Comparison of ENCODE assay signal across 20 cellular contexts in the genomic region with DNA sequence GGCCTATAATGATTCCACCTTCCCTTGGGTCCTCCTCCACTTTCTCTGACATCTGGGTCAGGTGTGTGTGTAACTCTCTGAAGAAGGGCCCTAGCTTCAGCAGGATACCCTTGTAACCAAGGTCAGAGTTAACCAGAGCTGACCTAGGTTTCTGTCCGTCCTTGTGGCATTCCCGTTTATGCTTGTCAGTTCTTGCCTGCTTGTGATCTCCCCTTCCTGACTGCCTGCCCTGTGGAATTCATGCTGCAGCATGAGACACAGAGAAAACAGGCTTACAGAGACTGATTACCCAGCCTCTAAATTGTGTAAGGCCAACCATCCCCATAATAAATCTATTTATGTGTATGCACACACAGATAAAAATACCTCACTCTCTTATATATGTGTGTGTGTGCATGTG. TPM values are rescaled to one million over a fixed set of nuclear protein-coding genes. Genes with fewer than 3 reads are reported as not detected.
DNase-seq lines count a peak whose midpoint lies in the region; ATAC-seq and TF ChIP-seq lines count a peak whose summit lies in the region.
"Had no signal": no experiment of that assay in that cellular context is flagged by ENCODE, and none has a peak within 500 bp of the region (broad histone marks: within the 10 kb centered on the region; RNA-seq: fewer than 3 reads in every experiment).

No MANE protein-coding gene starts in this region.

- ATAC-seq in RWPE2 (ENCODE audit: low read depth) (peak; percentile 44; the same call in 2 of the 3 replicates), heart right ventricle (no peak), HG03045 (IDR thresholded peaks at IDR 0.05; ENCODE audit: unreplicated experiment) (no peak), GM21825 (IDR thresholded peaks at IDR 0.05; ENCODE audit: unreplicated experiment) (no peak)
- ATAC-seq: GM23338 had no signal

- no peak overlapping the region for H2BK120ac ChIP-seq in H9 (ENCODE audit: low read depth, low read length, poor library complexity, severe bottlenecking)

- H2BK20ac ChIP-seq in H9 (ENCODE audit: low read depth, low read length, poor library complexity, severe bottlenecking): no peak overlapping the region

- H3K4me2 ChIP-seq in H9 (ENCODE audit: insufficient read depth, insufficient read length, low read length): no peak overlapping the region
- H3K4me2 ChIP-seq: GM23338 had no signal

- no peak overlapping the region for H4K91ac ChIP-seq in H9 (ENCODE audit: insufficient read length, low read depth, low read length)

- no peak overlapping the region for H3K27ac ChIP-seq in H9 (ENCODE audit: insufficient read length, low read depth, low read length)
- H3K27ac ChIP-seq in RWPE2 (ENCODE audit: poor library complexity, severe bottlenecking): no peak overlapping the region
- no peak overlapping the region for H3K27ac ChIP-seq in epithelial cell of prostate
- no peak overlapping the region for H3K27ac ChIP-seq in heart right ventricle
- H3K27ac ChIP-seq: HL-60 had no signal

- no peak overlapping the region for H2AFZ ChIP-seq in H9 (ENCODE audit: low read length)
- H2AFZ ChIP-seq: GM23338 had no signal

- H3K9me3 Mint-ChIP-seq in H9 (peaks cover 9% of the 10 kb centered on the region in 2 experiments; a peak in 3 of 5 replicates), mesothelial cell of epicardium (peaks cover 19% of the 10 kb centered on the region)
- H3K9me3 Mint-ChIP-seq: GM23338 had no signal

- H3K4me1 Mint-ChIP-seq in H9 (peaks cover 15 to 18% of the 10 kb centered on the region in 2 experiments), mesothelial cell of epicardium (peaks cover 32% of the 10 kb centered on the region)
- H3K4me1 Mint-ChIP-seq: CD4-positive, CD25-positive, alpha-beta regulatory T cell; CD8-positive, alpha-beta memory T cell; IgD-negative memory B cell had no signal

- H3K27me3 ChIP-seq in H9 (ENCODE audit: insufficient read depth, low read length): no peaks in the 10 kb centered on the region
- no peaks in the 10 kb centered on the region for H3K27me3 ChIP-seq in RWPE2 (ENCODE audit: insufficient read depth, poor library complexity, severe bottlenecking)
- peaks cover 0 to 9% (median 0%) of the 10 kb centered on the region in 7 donors for H3K27me3 ChIP-seq in heart right ventricle
- H3K27me3 ChIP-seq: BE2C had no signal

- H2BK15ac ChIP-seq in H9 (ENCODE audit: low read depth, low read length): 0 out of 2 replicates have a peak overlapping the region, but pooled peaks have one; percentile 75

- H3K4me1 ChIP-seq in H9 (ENCODE audit: insufficient read depth, low read length) (no peaks in the 10 kb centered on the region; the same call in 1 of the 2 replicates), RWPE2 (ENCODE audit: insufficient read depth, poor library complexity, severe bottlenecking) (peaks cover 8% of the 10 kb centered on the region), heart right ventricle (no peaks in the 10 kb centered on the region)
- H3K4me1 ChIP-seq: BE2C had no signal

- no peaks in the 10 kb centered on the region for H3K9me3 ChIP-seq in H9 (ENCODE audit: control insufficient read depth, low read depth, low read length)
- H3K9me3 ChIP-seq in RWPE2 (ENCODE audit: severe bottlenecking): no peaks in the 10 kb centered on the region
- H3K9me3 ChIP-seq in heart right ventricle: peaks cover 0 to 19% (median 0%) of the 10 kb centered on the region in 11 donors
- H3K9me3 ChIP-seq: BE2C had no signal

- TF ChIP-seq CTCF in H9 (conservative IDR thresholded peaks at IDR 0.05) (no peak), RWPE2 (IDR thresholded peaks at IDR 0.05; ENCODE audit: poor library complexity, severe bottlenecking) (no peak), mesothelial cell of epicardium (IDR thresholded peaks at IDR 0.05; ENCODE audit: unreplicated experiment) (no peak), heart right ventricle (IDR thresholded peaks at IDR 0.05) (no peak)

- no peaks in the 10 kb centered on the region for H3K79me2 ChIP-seq in H9 (ENCODE audit: insufficient read depth, low read length)

- no peak overlapping the region for H4K8ac ChIP-seq in H9 (replicated peaks; ENCODE audit: insufficient read length, low read depth, low read length)

- DNase-seq in H9 (no peak), RWPE2 (ENCODE audit: low spot score) (no peak), epithelial cell of prostate (ENCODE audit: low read depth, low spot score) (peak; percentile 8), mesothelial cell of epicardium (ENCODE audit: low spot score in 2 of 2, unreplicated experiment in 2 of 2) (no peak), heart right ventricle (no peak), HUDEP-2 (lab: John Stamatoyannopoulos, UW; ENCODE audit: unreplicated experiment in 76 of 76) (no peak)
- DNase-seq: ACHN; BE2C; C1 segment of cervical spinal cord; CD4-positive, CD25-positive, alpha-beta regulatory T cell; CD8-positive, alpha-beta memory T cell; COR-L47; GDM1; H7; KBM-7 had no signal

- no peak overlapping the region for H3K4ac ChIP-seq in H9 (ENCODE audit: low read depth, low read length)

- no peak overlapping the region for H4K5ac ChIP-seq in H9 (ENCODE audit: insufficient read length, low read depth, low read length)

- H3K27me3 Mint-ChIP-seq in H9 (ENCODE audit: low read depth): no peaks in the 10 kb centered on the region
- H3K27me3 Mint-ChIP-seq in mesothelial cell of epicardium (ENCODE audit: low read depth): no peaks in the 10 kb centered on the region
- H3K27me3 Mint-ChIP-seq: CD4-positive, CD25-positive, alpha-beta regulatory T cell had no signal

- WGBS in H9 (ENCODE audit: extremely low coverage, insufficient read length, low lambda C conversion rate): no CpG with 5 or more reads among the region's 2 CpGs
- WGBS in heart right ventricle, 2 donors: 65 to 76% methylated on average over 2 of the region's 2 CpGs

- no peak overlapping the region for H2BK12ac ChIP-seq in H9 (ENCODE audit: insufficient read length, low read depth, low read length)

- H3K4me3 Mint-ChIP-seq in H9 (no peak overlapping the region; a peak in 1 of 5 replicates), mesothelial cell of epicardium (no peak overlapping the region)
- H3K4me3 Mint-ChIP-seq: CD4-positive, CD25-positive, alpha-beta regulatory T cell; CD8-positive, alpha-beta memory T cell; GM23338; IgD-negative memory B cell had no signal

- H3K9ac ChIP-seq in H9 (ENCODE audit: extremely low read depth, insufficient read length, low read length): no peak overlapping the region

- H3K14ac ChIP-seq in H9 (ENCODE audit: insufficient read depth, low read length): no peak overlapping the region; the same call in 1 of the 2 replicates

- H3K27ac Mint-ChIP-seq in H9: no peak overlapping the region
- peak overlapping the region; percentile 66 for H3K27ac Mint-ChIP-seq in mesothelial cell of epicardium
- H3K27ac Mint-ChIP-seq: CD4-positive, CD25-positive, alpha-beta regulatory T cell; CD8-positive, alpha-beta memory T cell; GM23338; IgD-negative memory B cell had no signal

- no peak overlapping the region for H3T11ph ChIP-seq in H9 (ENCODE audit: low read length)

- peak overlapping the region; percentile 12 for H3K23ac ChIP-seq in H9 (ENCODE audit: insufficient read length, low read depth, low read length)

- H4K20me1 ChIP-seq in H9 (ENCODE audit: control insufficient read depth, insufficient read depth, insufficient read length): no peaks in the 10 kb centered on the region

- intact Hi-C loops in heart right ventricle (cut with DNase I): no loop called here

- H3K36me3 Mint-ChIP-seq in H9 (ENCODE audit: insufficient read depth in 1 of 3, low read depth in 3 of 3) (peaks cover 0 to 12% (median 9%) of the 10 kb centered on the region in 3 experiments; a peak in 5 of 7 replicates), mesothelial cell of epicardium (peaks cover 16% of the 10 kb centered on the region)
- H3K36me3 Mint-ChIP-seq: CD4-positive, CD25-positive, alpha-beta regulatory T cell; CD8-positive, alpha-beta memory T cell; IgD-negative memory B cell had no signal

- H3K23me2 ChIP-seq in H9 (ENCODE audit: insufficient read length, low read depth, low read length, poor library complexity, severe bottlenecking): no peaks in the 10 kb centered on the region

- H3K79me1 ChIP-seq in H9 (ENCODE audit: insufficient read depth, low read depth, low read length, poor library complexity, severe bottlenecking): no peaks in the 10 kb centered on the region

- H2BK5ac ChIP-seq in H9 (ENCODE audit: insufficient read length, low read length): no peak overlapping the region

- H3K36me3 ChIP-seq in RWPE2 (ENCODE audit: low read depth) (no peaks in the 10 kb centered on the region), heart right ventricle (no peaks in the 10 kb centered on the region)
- H3K36me3 ChIP-seq: BE2C had no signal

- H3K56ac ChIP-seq in H9 (ENCODE audit: insufficient read length, low read depth, low read length): no peak overlapping the region

- H3K4me3 ChIP-seq in RWPE2 (ENCODE audit: severe bottlenecking) (no peak overlapping the region), heart right ventricle (no peak overlapping the region)
- H3K4me3 ChIP-seq: GM23338 had no signal

- H2AK5ac ChIP-seq in H9 (ENCODE audit: insufficient read length, low read length): peak overlapping the region; percentile 46

- no peak overlapping the region for H3K18ac ChIP-seq in H9 (ENCODE audit: insufficient read length, low read depth, low read length)

RNA-seq across cellular contexts. Expression of a gene that starts 22.8 kb away (rescaled TPM):
- 1.3 and 1.8 TPM in 2 replicates for total RNA-seq in H9 (2021)
- 4.6 to 6.1 TPM (median 4.8 TPM) in 3 replicates for total RNA-seq in mesothelial cell of epicardium
- not detected for total RNA-seq in heart right ventricle
- not detected for polyA plus RNA-seq in heart right ventricle
- total RNA-seq: CD4-positive, CD25-positive, alpha-beta regulatory T cell; CD8-positive, alpha-beta memory T cell had no signal
- polyA plus RNA-seq: CD4-positive, CD25-positive, alpha-beta regulatory T cell; CD8-positive, alpha-beta memory T cell; IgD-negative memory B cell had no signal
